Comparison of ENCODE assay signal across 8 cellular contexts in the genomic region with DNA sequence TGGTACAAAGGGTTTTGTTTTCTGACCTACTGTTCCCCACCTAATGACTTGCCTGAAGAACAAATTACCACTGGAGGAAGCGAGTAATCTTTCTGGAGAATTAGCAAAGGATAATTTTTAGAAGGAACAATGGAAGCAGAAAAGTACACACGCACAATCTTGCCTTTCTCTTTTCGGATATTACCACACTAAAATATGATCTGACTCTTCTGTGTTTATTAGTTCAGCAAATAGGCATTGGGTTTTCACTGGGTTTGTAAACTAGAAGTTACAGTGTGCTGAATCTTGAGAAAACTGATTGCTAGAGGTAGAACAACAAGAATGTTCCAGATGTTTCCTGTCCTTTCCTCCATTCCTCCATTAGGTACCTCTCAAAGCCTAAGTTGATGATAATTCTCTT.
"Had no signal": no experiment of that assay in that cellular context is flagged by ENCODE, and none has a peak within 500 bp of the region (broad histone marks: within the 10 kb centered on the region; RNA-seq: fewer than 3 reads in every experiment).

No MANE protein-coding gene starts in this region.

- ATAC-seq: HCT116, K562 had no signal

- FAIRE-seq: HTR-8/SVneo, K562 had no signal

- H3K9me3 ChIP-seq: HAP-1 had no signal

- DNase-seq: GOT3, H7, HFFc6, IMR-90 had no signal

- H3K27ac Mint-ChIP-seq: HFFc6 had no signal

- H3K36me3 ChIP-seq: HAP-1 had no signal

- H3K4me3 Mint-ChIP-seq: HFFc6 had no signal

- H3K4me1 ChIP-seq: HAP-1 had no signal

- H3K4me3 ChIP-seq: HAP-1, K562 had no signal
